In genomic region chr4:130479674-130480073, GRCh38 we compare ENCODE assay signal across 18 cellular contexts.
A peak's percentile ranks its signal among the peaks of the same experiment; 100 is the strongest.
DNase-seq lines count a peak whose midpoint lies in the region; FAIRE-seq and TF ChIP-seq lines count a peak whose summit lies in the region.
"Had no signal": no experiment of that assay in that cellular context is flagged by ENCODE, and none has a peak within 500 bp of the region (broad histone marks: within the 10 kb centered on the region; RNA-seq: fewer than 3 reads in every experiment).

No MANE protein-coding gene starts in this region.

- H3K4me1 ChIP-seq in ACC112 (ENCODE audit: control insufficient read depth, insufficient read depth, low read length, unreplicated experiment) (peaks cover 18% of the 10 kb centered on the region), mesenchymal stem cell (ENCODE audit: control insufficient read depth, insufficient read depth, low read depth, low read length) (no peaks in the 10 kb centered on the region), GM23248 (ENCODE audit: insufficient read depth) (no peaks in the 10 kb centered on the region)
- H3K4me1 ChIP-seq: HAP-1 had no signal

- H3K4me1 Mint-ChIP-seq in HFFc6 (ENCODE audit: low read depth) = peaks cover 28% of the 10 kb centered on the region
- H3K4me1 Mint-ChIP-seq: CD4-positive, alpha-beta memory T cell had no signal

- no peak for DNase-seq in HFFc6
- DNase-seq in mesenchymal stem cell = no peak
- no peak for DNase-seq in GDM1 (lab: John Stamatoyannopoulos, UW)
- DNase-seq in GM23248 = no peak
- no peak for DNase-seq in islet precursor cell
- DNase-seq: ACHN; C1 segment of cervical spinal cord; Calu3; CD4-positive, alpha-beta memory T cell; COR-L47; DMS53; DMS79 treated with DMSO at 0.1 percent for 48 hours; GOT3 had no signal

- H3K4ac ChIP-seq in mesenchymal stem cell (ENCODE audit: low read depth in 1 of 2, low read length in 2 of 2) = no peak overlapping the region

- H2AFZ ChIP-seq in ACC112 (ENCODE audit: low read length, unreplicated experiment) (peak overlapping the region; percentile 8), mesenchymal stem cell (ENCODE audit: low read depth, low read length) (no peak overlapping the region), GM23248 (no peak overlapping the region)

- no peaks in the 10 kb centered on the region for H3K36me3 Mint-ChIP-seq in HFFc6 (ENCODE audit: low read depth)
- H3K36me3 Mint-ChIP-seq: CD4-positive, alpha-beta memory T cell had no signal

- no peaks in the 10 kb centered on the region for H3K27me3 Mint-ChIP-seq in HFFc6 (ENCODE audit: insufficient read depth)
- H3K27me3 Mint-ChIP-seq: CD4-positive, alpha-beta memory T cell had no signal

- no peak for TF ChIP-seq CTCF in HFFc6 (IDR thresholded peaks at IDR 0.05)

- no peak overlapping the region for H2BK12ac ChIP-seq in mesenchymal stem cell (ENCODE audit: low read length in 2 of 2)

- H2BK5ac ChIP-seq in mesenchymal stem cell (ENCODE audit: low read depth, low read length, poor library complexity, severe bottlenecking) = no peak overlapping the region

- H3K79me1 ChIP-seq in mesenchymal stem cell (replicated peaks; ENCODE audit: low read length, poor library complexity, severe bottlenecking) = no peaks in the 10 kb centered on the region

- no peak overlapping the region for H3K4me3 Mint-ChIP-seq in HFFc6
- H3K4me3 Mint-ChIP-seq: CD4-positive, alpha-beta memory T cell had no signal

- no peaks in the 10 kb centered on the region; the same call in 1 of the 2 replicates for H3K9me3 Mint-ChIP-seq in HFFc6

- in situ Hi-C loops in GM23248 (cut with MboI) = no loop called here

- H4K8ac ChIP-seq in mesenchymal stem cell (ENCODE audit: low read length) = no peak overlapping the region

- no peak overlapping the region for H2AK5ac ChIP-seq in mesenchymal stem cell (ENCODE audit: low read length, severe bottlenecking)

- peak overlapping the region; percentile 76 for H3K27ac ChIP-seq in ACC112 (ENCODE audit: low read depth, low read length)
- H3K27ac ChIP-seq in mesenchymal stem cell (ENCODE audit: low read length, poor library complexity, severe bottlenecking) = no peak overlapping the region
- H3K27ac ChIP-seq in GM23248 = no peak overlapping the region

- no peak overlapping the region for H2BK15ac ChIP-seq in mesenchymal stem cell (ENCODE audit: low read depth, poor library complexity, severe bottlenecking)

- no peak overlapping the region for H3K18ac ChIP-seq in mesenchymal stem cell (ENCODE audit: low read depth in 1 of 2, low read length in 2 of 2)

- no peaks in the 10 kb centered on the region for H4K20me1 ChIP-seq in GM23248 (ENCODE audit: insufficient read depth)

- H3K9me3 ChIP-seq in mesenchymal stem cell (ENCODE audit: control insufficient read depth, low read length) (no peaks in the 10 kb centered on the region), GM23248 (ENCODE audit: low read depth) (no peaks in the 10 kb centered on the region)
- H3K9me3 ChIP-seq: HAP-1 had no signal

- H3K9me2 ChIP-seq in GM23248 (ENCODE audit: insufficient read depth) = no peaks in the 10 kb centered on the region

- no peak overlapping the region for H2BK120ac ChIP-seq in mesenchymal stem cell (ENCODE audit: low read depth, low read length)

- H3F3A ChIP-seq in GM23248 (ENCODE audit: insufficient read depth) = no peaks in the 10 kb centered on the region

- H3K4me2 ChIP-seq in mesenchymal stem cell (ENCODE audit: low read length, poor library complexity, severe bottlenecking) (no peak overlapping the region), GM23248 (ENCODE audit: unreplicated experiment) (no peak overlapping the region)

- peak; percentile 24 for FAIRE-seq in colon (lab: Jason Lieb, UNC)
- FAIRE-seq: GM12878, H54 had no signal

- H3K27me3 ChIP-seq in ACC112 (ENCODE audit: insufficient read depth, low read length) (no peaks in the 10 kb centered on the region), mesenchymal stem cell (ENCODE audit: control insufficient read depth in 1 of 2, insufficient read depth in 1 of 2, low read length in 2 of 2) (no peaks in the 10 kb centered on the region), GM23248 (replicated peaks; ENCODE audit: insufficient read depth) (no peaks in the 10 kb centered on the region)

- H3K9ac ChIP-seq in mesenchymal stem cell (ENCODE audit: low read length) = peak overlapping the region; percentile 79
- no peak overlapping the region for H3K9ac ChIP-seq in GM23248

- H3K79me2 ChIP-seq in ACC112 (ENCODE audit: control insufficient read depth, insufficient read depth, low read length, unreplicated experiment) (no peaks in the 10 kb centered on the region), GM23248 (ENCODE audit: insufficient read depth) (no peaks in the 10 kb centered on the region)

- H3K36me3 ChIP-seq in ACC112 (ENCODE audit: insufficient read depth, low read length) (no peaks in the 10 kb centered on the region), mesenchymal stem cell (ENCODE audit: control insufficient read depth in 1 of 2, insufficient read depth in 2 of 2, low read depth in 1 of 2, low read length in 2 of 2) (no peaks in the 10 kb centered on the region), GM23248 (ENCODE audit: low read depth) (no peaks in the 10 kb centered on the region)
- H3K36me3 ChIP-seq: HAP-1 had no signal

- H4K91ac ChIP-seq in mesenchymal stem cell (ENCODE audit: low read length) = no peak overlapping the region

- no peak overlapping the region for H3K14ac ChIP-seq in mesenchymal stem cell (ENCODE audit: low read length in 2 of 2)

- H3K27ac Mint-ChIP-seq in HFFc6 = peak overlapping the region; percentile 85; the same call in 1 of the 2 replicates
- H3K27ac Mint-ChIP-seq: CD4-positive, alpha-beta memory T cell had no signal

- 92% methylated on average over 2 of the region's 2 CpGs for WGBS in mesenchymal stem cell
- 18 to 25% methylated on average over 2 of the region's 2 CpGs for WGBS in GM23248 (ENCODE audit: low coverage in 1 of 2, low lambda C conversion rate in 2 of 2, missing lambda C conversion rate in 2 of 2), 2 experiments

- H3K4me3 ChIP-seq in ACC112 (ENCODE audit: low read depth, low read length) (no peak overlapping the region), mesenchymal stem cell (ENCODE audit: insufficient read depth in 1 of 2, low read depth in 1 of 2, low read length in 2 of 2) (no peak overlapping the region), GM23248 (no peak overlapping the region)
- H3K4me3 ChIP-seq: GM12878, HAP-1 had no signal

- H3K23ac ChIP-seq in mesenchymal stem cell (ENCODE audit: low read length in 2 of 2) = no peak overlapping the region
